In the genomic region with DNA sequence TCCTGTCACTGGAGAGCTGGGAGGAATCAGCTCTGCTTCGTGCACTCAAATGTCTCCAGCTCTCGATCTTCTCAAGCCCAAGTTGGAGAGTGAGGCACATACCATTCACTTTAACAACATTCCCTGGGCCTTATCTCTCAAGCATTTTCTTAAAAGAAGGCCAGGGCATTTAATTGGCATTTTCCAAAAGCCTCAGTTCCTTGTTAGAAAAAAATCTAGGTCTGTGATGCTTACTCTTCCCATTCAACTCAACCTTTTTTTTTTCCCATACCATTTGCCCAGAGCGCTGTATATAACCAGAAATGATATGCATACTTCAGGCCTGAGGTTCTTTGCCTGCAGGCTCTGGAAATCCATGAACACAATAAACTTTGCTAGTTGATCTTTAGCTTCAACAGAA, we compare ENCODE assay signal across 24 cellular contexts. TPM values are rescaled to one million over a fixed set of nuclear protein-coding genes. Genes with fewer than 3 reads are reported as not detected.
DNase-seq lines count a peak whose midpoint lies in the region; ATAC-seq, FAIRE-seq and TF ChIP-seq lines count a peak whose summit lies in the region.
"Had no signal": no experiment of that assay in that cellular context is flagged by ENCODE, and none has a peak within 500 bp of the region (broad histone marks: within the 10 kb centered on the region; RNA-seq: fewer than 3 reads in every experiment).

No MANE protein-coding gene starts in this region.

- H3K4me1 ChIP-seq in IMR-90 (ENCODE audit: control insufficient read depth, insufficient read depth, low read length): no peaks in the 10 kb centered on the region
- H3K4me1 ChIP-seq in OCI-LY1 (ENCODE audit: insufficient read depth, low read length, severe bottlenecking): peaks cover 78% of the 10 kb centered on the region
- no peaks in the 10 kb centered on the region for H3K4me1 ChIP-seq in K562 (replicated peaks in 1 of 2; ENCODE audit: control insufficient read depth in 2 of 2, insufficient read depth in 2 of 2, low read length in 2 of 2)
- H3K4me1 ChIP-seq in neutrophil (ENCODE audit: control insufficient read depth in 1 of 2, insufficient read depth in 1 of 2, low read depth in 1 of 2, low read length in 1 of 2): peaks cover 25 to 29% of the 10 kb centered on the region in 2 experiments
- peaks cover 23% of the 10 kb centered on the region for H3K4me1 ChIP-seq in osteoblast (ENCODE audit: insufficient read depth, low read length)
- no peaks in the 10 kb centered on the region for H3K4me1 ChIP-seq in naive thymus-derived CD4-positive, alpha-beta T cell (ENCODE audit: control insufficient read depth in 2 of 2, insufficient read depth in 2 of 2, low read length in 2 of 2)

- no peak for TF ChIP-seq POLR2A in IMR-90 (IDR thresholded peaks at IDR 0.05; ENCODE audit: low read depth, low read length)
- TF ChIP-seq POLR2A in K562 (conservative IDR thresholded peaks at IDR 0.05): no peak

- H3K4me3 ChIP-seq in IMR-90 (ENCODE audit: insufficient read depth, low read depth, low read length) (no peak overlapping the region), OCI-LY1 (ENCODE audit: low read depth, low read length, poor library complexity, severe bottlenecking) (no peak overlapping the region), K562 (no peak overlapping the region), neutrophil (ENCODE audit: low read depth in 1 of 2, low read length in 1 of 2) (no peak overlapping the region), osteoblast (ENCODE audit: insufficient read depth, low read length) (no peak overlapping the region)
- H3K4me3 ChIP-seq in naive thymus-derived CD4-positive, alpha-beta T cell (ENCODE audit: low read length): no peak overlapping the region
- H3K4me3 ChIP-seq: BLaER1, GM23338 had no signal

- H3K36me3 ChIP-seq in IMR-90 (ENCODE audit: control insufficient read depth, insufficient read depth, low read length) (no peaks in the 10 kb centered on the region), OCI-LY1 (ENCODE audit: insufficient read depth, low read length) (no peaks in the 10 kb centered on the region), K562 (ENCODE audit: control insufficient read depth, insufficient read depth, low read length) (no peaks in the 10 kb centered on the region), neutrophil (peaks cover 69% of the 10 kb centered on the region), osteoblast (ENCODE audit: insufficient read depth, low read length) (no peaks in the 10 kb centered on the region)
- no peaks in the 10 kb centered on the region for H3K36me3 ChIP-seq in naive thymus-derived CD4-positive, alpha-beta T cell (ENCODE audit: control insufficient read depth in 2 of 3, insufficient read depth in 3 of 3, low read length in 3 of 3)
- H3K36me3 ChIP-seq: BLaER1 had no signal

- CTCF ChIA-PET in IMR-90 (lab: Yijun Ruan, JAX): no interaction called here
- CTCF ChIA-PET in K562 (lab: Yijun Ruan, JAX; ENCODE audit: low intra/inter-chr PET ratio): no interaction called here
- CTCF ChIA-PET in naive thymus-derived CD4-positive, alpha-beta T cell (lab: Charles Lee): no interaction called here

- H3K27me3 ChIP-seq in IMR-90 (ENCODE audit: control insufficient read depth, insufficient read depth, low read length): peaks cover 4% of the 10 kb centered on the region
- no peaks in the 10 kb centered on the region for H3K27me3 ChIP-seq in OCI-LY1 (ENCODE audit: insufficient read depth, low read length)
- H3K27me3 ChIP-seq in K562 (ENCODE audit: control insufficient read depth in 2 of 2, insufficient read depth in 2 of 2, low read length in 2 of 2): peaks cover 23 to 30% of the 10 kb centered on the region in 2 experiments; a peak in 4 of 5 replicates
- H3K27me3 ChIP-seq in neutrophil: no peaks in the 10 kb centered on the region
- H3K27me3 ChIP-seq in osteoblast (ENCODE audit: insufficient read depth, low read length): no peaks in the 10 kb centered on the region
- H3K27me3 ChIP-seq in naive thymus-derived CD4-positive, alpha-beta T cell (ENCODE audit: control insufficient read depth in 2 of 2, insufficient read depth in 2 of 2, low read length in 2 of 2): no peaks in the 10 kb centered on the region
- H3K27me3 ChIP-seq: BLaER1 had no signal

- H3K23ac ChIP-seq in IMR-90 (ENCODE audit: low read depth, low read length): no peak overlapping the region

- no peak overlapping the region for H2AK5ac ChIP-seq in IMR-90 (ENCODE audit: low read depth, low read length)

- H2BK20ac ChIP-seq in IMR-90 (ENCODE audit: low read depth, low read length): no peak overlapping the region

- TF ChIP-seq RAD21 in IMR-90 (IDR thresholded peaks at IDR 0.05; ENCODE audit: low read length) (no peak), K562 (CRISPR knock-in tag; conservative IDR thresholded peaks at IDR 0.05 in 1 of 2, IDR thresholded peaks at IDR 0.05 in 1 of 2) (no peak)

- H3K9ac ChIP-seq in IMR-90 (ENCODE audit: low read depth, low read length): no peak overlapping the region
- no peak overlapping the region for H3K9ac ChIP-seq in OCI-LY1 (ENCODE audit: low read length)
- H3K9ac ChIP-seq in K562 (ENCODE audit: insufficient read depth in 1 of 2, low read depth in 2 of 2, low read length in 2 of 2): no peak overlapping the region
- H3K9ac ChIP-seq: BLaER1 had no signal

- H3K79me2 ChIP-seq in OCI-LY1 (ENCODE audit: insufficient read depth, low read length): no peaks in the 10 kb centered on the region
- H3K79me2 ChIP-seq in K562 (ENCODE audit: control insufficient read depth, insufficient read depth, low read length): no peaks in the 10 kb centered on the region
- no peaks in the 10 kb centered on the region for H3K79me2 ChIP-seq in osteoblast (ENCODE audit: insufficient read depth, low read length)

- H3K4me1 Mint-ChIP-seq in naive thymus-derived CD4-positive, alpha-beta T cell: no peaks in the 10 kb centered on the region
- H3K4me1 Mint-ChIP-seq: CD4-positive, CD25-positive, alpha-beta regulatory T cell had no signal

- DNase-seq in IMR-90: no peak
- DNase-seq in K562 (ENCODE audit: extremely low read depth in 1 of 4, low spot score in 3 of 4): no peak
- DNase-seq in osteoblast (ENCODE audit: insufficient read length, low spot score, missing footprints): no peak
- no peak for DNase-seq in stimulated activated CD4-positive, alpha-beta T cell treated with anti-CD3 and anti-CD28 coated beads, Interleukin-4, amount 100 ng/mL, for 1 hour
- DNase-seq in NCI-H82 treated with DMSO at 0.1 percent for 48 hours (lab: John Stamatoyannopoulos, UW; ENCODE audit: unreplicated experiment): no peak
- DNase-seq in naive thymus-derived CD4-positive, alpha-beta T cell: no peak
- DNase-seq: Caco-2; CD4-positive, CD25-positive, alpha-beta regulatory T cell; CD8-positive, alpha-beta T cell; DMS153; DND-41; H9 had no signal

- H4K8ac ChIP-seq in IMR-90 (ENCODE audit: low read depth in 2 of 2, low read length in 2 of 2): no peak overlapping the region

- H3K9me1 ChIP-seq in IMR-90 (ENCODE audit: insufficient read depth, low read length) (no peaks in the 10 kb centered on the region), K562 (ENCODE audit: control insufficient read depth, insufficient read depth, low read length) (no peaks in the 10 kb centered on the region)

- POLR2A ChIA-PET in IMR-90 (lab: Charles Lee; ENCODE audit: unreplicated experiment): no interaction called here
- POLR2A ChIA-PET in K562 (lab: Yijun Ruan, JAX): no interaction called here
- POLR2A ChIA-PET in naive thymus-derived CD4-positive, alpha-beta T cell (lab: Charles Lee): interaction anchor here (0.7 kb wide), 1 partner anchor 41 kb away, joined by 7 read pairs; no protein-coding TSS in a partner anchor

- H2BK120ac ChIP-seq in IMR-90 (ENCODE audit: low read depth, low read length): no peak overlapping the region

- peaks cover 0 to 3% (median 0%) of the 10 kb centered on the region in 5 donors for H3K36me3 Mint-ChIP-seq in naive thymus-derived CD4-positive, alpha-beta T cell
- H3K36me3 Mint-ChIP-seq: CD4-positive, CD25-positive, alpha-beta regulatory T cell; CD8-positive, alpha-beta T cell had no signal

- H2BK15ac ChIP-seq in IMR-90 (ENCODE audit: low read depth, low read length): no peak overlapping the region

- H3K4me2 ChIP-seq in IMR-90 (ENCODE audit: low read depth, low read length): no peak overlapping the region
- H3K4me2 ChIP-seq in OCI-LY1 (ENCODE audit: low read length): no peak overlapping the region
- H3K4me2 ChIP-seq in K562 (ENCODE audit: insufficient read depth, low read length): no peak overlapping the region
- H3K4me2 ChIP-seq in osteoblast (ENCODE audit: insufficient read depth, low read length): no peak overlapping the region
- H3K4me2 ChIP-seq: BLaER1, GM23338 had no signal

- no peaks in the 10 kb centered on the region for H3K9me2 ChIP-seq in OCI-LY1 (ENCODE audit: low read depth, low read length)

- no peak overlapping the region for H3K4ac ChIP-seq in IMR-90 (ENCODE audit: low read depth, low read length)

- H2AFZ ChIP-seq in IMR-90 (replicated peaks; ENCODE audit: low read length, poor library complexity): no peak overlapping the region
- H2AFZ ChIP-seq in OCI-LY1 (ENCODE audit: low read length): no peak overlapping the region
- H2AFZ ChIP-seq in K562 (ENCODE audit: low read depth, low read length): no peak overlapping the region
- no peak overlapping the region for H2AFZ ChIP-seq in osteoblast (ENCODE audit: low read length)
- H2AFZ ChIP-seq: GM23338 had no signal

- intact Hi-C loops in IMR-90 (cut with micrococcal nuclease): no loop called here
- intact Hi-C loops in K562 (cut with micrococcal nuclease): no loop called here
- intact Hi-C loops in naive thymus-derived CD4-positive, alpha-beta T cell (cut with micrococcal nuclease): no loop called here

- H3F3A ChIP-seq in OCI-LY1 (ENCODE audit: insufficient read depth, low read length): no peaks in the 10 kb centered on the region

- TF ChIP-seq CTCF in IMR-90 (conservative IDR thresholded peaks at IDR 0.05; ENCODE audit: low read depth, low read length) (no peak), OCI-LY1 (IDR thresholded peaks at IDR 0.05; ENCODE audit: low read length) (no peak), K562 (IDR thresholded peaks at IDR 0.05 in 2 of 3, conservative IDR thresholded peaks at IDR 0.05 in 1 of 3; ENCODE audit: insufficient read depth in 2 of 3, low read depth in 1 of 3, low read length in 3 of 3) (no peak), neutrophil (IDR thresholded peaks at IDR 0.05) (no peak), osteoblast (IDR thresholded peaks at IDR 0.05; ENCODE audit: extremely low read depth, low read depth, low read length) (no peak)

- no peak overlapping the region for H4K91ac ChIP-seq in IMR-90 (ENCODE audit: insufficient read depth, low read depth, low read length)

- H3K27ac ChIP-seq in IMR-90 (ENCODE audit: insufficient read depth, low read length): no peak overlapping the region
- H3K27ac ChIP-seq in OCI-LY1 (ENCODE audit: low read depth, low read length, poor library complexity, severe bottlenecking): peak overlapping the region; percentile 57
- H3K27ac ChIP-seq in K562 (ENCODE audit: extremely low read depth, low read depth, low read length): no peak overlapping the region
- peak overlapping the region; percentile 24 for H3K27ac ChIP-seq in neutrophil
- no peak overlapping the region for H3K27ac ChIP-seq in osteoblast (ENCODE audit: low read depth, low read length)
- H3K27ac ChIP-seq in naive thymus-derived CD4-positive, alpha-beta T cell (ENCODE audit: low read depth, low read length): no peak overlapping the region
- H3K27ac ChIP-seq: 22Rv1, BLaER1, C4-2B had no signal

- no peak for FAIRE-seq in K562 (lab: Jason Lieb, UNC)
- FAIRE-seq: A204.1, G401.6, GM12892 had no signal

- H3K18ac ChIP-seq in IMR-90 (ENCODE audit: low read depth, low read length): no peak overlapping the region

- H4K20me1 ChIP-seq in IMR-90 (ENCODE audit: insufficient read depth, low read length) (no peaks in the 10 kb centered on the region), OCI-LY1 (ENCODE audit: insufficient read depth, low read length) (no peaks in the 10 kb centered on the region), K562 (replicated peaks; ENCODE audit: control insufficient read depth, insufficient read depth, low read length) (no peaks in the 10 kb centered on the region), osteoblast (ENCODE audit: insufficient read depth, low read length) (no peaks in the 10 kb centered on the region)
- H4K20me1 ChIP-seq: BLaER1 had no signal

- ATAC-seq in IMR-90 (ENCODE audit: low read depth) (no peak), K562 (0 out of 3 replicates have a peak, but pooled peaks have one; percentile 20)
- no peak for ATAC-seq in naive thymus-derived CD4-positive, alpha-beta T cell
- ATAC-seq: CD8-positive, alpha-beta T cell; GM23338; HCT116 had no signal

- dilution Hi-C loops in IMR-90 (cut with HindIII; ENCODE audit: low sequenced_read_pairs, unreplicated experiment): no loop called here

- no peak overlapping the region for H2AK9ac ChIP-seq in IMR-90 (replicated peaks; ENCODE audit: low read depth, low read length, poor library complexity)

- H3K56ac ChIP-seq in IMR-90 (ENCODE audit: extremely low read depth, insufficient read depth, low read length): peak overlapping the region; percentile 11; the same call in 1 of the 2 replicates

- peaks cover 13 to 67% (median 38%) of the 10 kb centered on the region in 5 donors for H3K27me3 Mint-ChIP-seq in naive thymus-derived CD4-positive, alpha-beta T cell

- BruUV-seq in IMR-90 (replicated peaks; lab: Mats Ljungman, UMichigan) (no TSS peak), K562 (replicated peaks; lab: Mats Ljungman, UMichigan) (no TSS peak)

- no peak overlapping the region for H3K14ac ChIP-seq in IMR-90 (replicated peaks; ENCODE audit: low read depth, low read length)

- H3K9me3 Mint-ChIP-seq in naive thymus-derived CD4-positive, alpha-beta T cell: peaks cover 0 to 2% (median 0%) of the 10 kb centered on the region in 11 donors
- H3K9me3 Mint-ChIP-seq: CD4-positive, CD25-positive, alpha-beta regulatory T cell; CD8-positive, alpha-beta T cell; GM23338; H9 had no signal

- no peak overlapping the region for H4K5ac ChIP-seq in IMR-90 (ENCODE audit: low read depth, low read length)

- no peak for TF ChIP-seq EP300 in K562 (IDR thresholded peaks at IDR 0.05; ENCODE audit: low read length)

- H3K79me1 ChIP-seq in IMR-90 (ENCODE audit: low read depth in 1 of 2, low read length in 2 of 2): no peaks in the 10 kb centered on the region

- 93% methylated on average over 2 of the region's 3 CpGs; no CpG with 5 or more reads in 1 of the 2 experiments for WGBS in IMR-90 (ENCODE audit: extremely low coverage in 2 of 2, insufficient read length in 1 of 2), 2 experiments
- WGBS in K562 (ENCODE audit: insufficient coverage, low coverage, missing lambda C conversion rate): 0% methylated on average over 3 of the region's 3 CpGs

- H3K9me3 ChIP-seq in IMR-90 (ENCODE audit: control insufficient read depth, insufficient read depth, low read length) (no peaks in the 10 kb centered on the region), OCI-LY1 (ENCODE audit: low read length) (no peaks in the 10 kb centered on the region), K562 (replicated peaks; ENCODE audit: control insufficient read depth, insufficient read depth, low read depth, low read length) (no peaks in the 10 kb centered on the region), neutrophil (no peaks in the 10 kb centered on the region), osteoblast (ENCODE audit: low read depth, low read length) (no peaks in the 10 kb centered on the region)
- H3K9me3 ChIP-seq in naive thymus-derived CD4-positive, alpha-beta T cell (ENCODE audit: control insufficient read depth in 2 of 3, low read length in 3 of 3): no peaks in the 10 kb centered on the region
- H3K9me3 ChIP-seq: BLaER1, Caco-2 had no signal

- H2BK5ac ChIP-seq in IMR-90 (ENCODE audit: low read depth, low read length, poor library complexity, severe bottlenecking): no peak overlapping the region

- H3K27ac Mint-ChIP-seq in naive thymus-derived CD4-positive, alpha-beta T cell: no peak overlapping the region
- H3K27ac Mint-ChIP-seq: B cell; CD4-positive, CD25-positive, alpha-beta regulatory T cell; CD8-positive, alpha-beta T cell; GM23338; H9 had no signal

- in situ Hi-C loops in IMR-90 (cut with MboI; ENCODE audit: low sequenced_read_pairs): no loop called here
- in situ Hi-C loops in K562 (cut with MboI): no loop called here

- H3K4me3 Mint-ChIP-seq in naive thymus-derived CD4-positive, alpha-beta T cell: no peak overlapping the region
- H3K4me3 Mint-ChIP-seq: B cell; CD4-positive, CD25-positive, alpha-beta regulatory T cell; CD8-positive, alpha-beta T cell; GM23338; H9 had no signal

RNA-seq across cellular contexts. Expression of a gene that starts 10.1 kb away (rescaled TPM):
- 2.2 TPM in 2 replicates for total RNA-seq in IMR-90 (2012; rRNA removed)
- polyA plus RNA-seq in IMR-90 (2012; rRNA removed): 1.6 and 1.9 TPM in 2 replicates
- 1.2 and 1.5 TPM in 2 replicates for polyA plus RNA-seq in IMR-90 (2012; cell fraction: cytosol; rRNA removed)
- 0.35 and 0.85 TPM in 2 replicates for polyA plus RNA-seq in IMR-90 (2012; cell fraction: nucleus; rRNA removed; ENCODE audit: low replicate concordance)
- not detected in 2 replicates for total RNA-seq in K562 (2011; cell fraction: chromatin; rRNA removed; ENCODE audit: low replicate concordance)
- total RNA-seq in K562 (2011; cell fraction: nucleolus; rRNA removed): not detected in 2 replicates
- total RNA-seq in K562 (2011; cell fraction: nucleoplasm; rRNA removed): not detected in 2 replicates
- total RNA-seq in K562 (2014; rRNA removed): not detected in 2 replicates
- total RNA-seq in K562 (2014; rRNA removed; fragmentation: Illumina TruSeq; extraction: Trizol): not detected in 2 replicates
- total RNA-seq in K562 (2015; rRNA removed; fragmentation: Illumina TruSeq; extraction: Trizol): not detected in 2 replicates
- total RNA-seq in K562 (2021): not detected in 2 replicates
- 0.07 TPM in 1 of 2 replicates, not detected in the other for polyA plus RNA-seq in K562 (2011; rRNA removed)
- polyA plus RNA-seq in K562 (2011; cell fraction: cytosol; rRNA removed): not detected in 2 replicates
- polyA plus RNA-seq in K562 (2011; cell fraction: nucleus; rRNA removed): not detected in 2 replicates
- not detected in 2 replicates for polyA plus RNA-seq in K562 (2012)
- not detected in 2 replicates for polyA plus RNA-seq in K562 (2014; fragmentation: Illumina TruSeq; extraction: Trizol)
- polyA plus RNA-seq in K562 (2014; fragmentation: Nextera tagmentation; extraction: Ambion mirVana): not detected
- not detected in 2 replicates for polyA plus RNA-seq in K562 (2014; rRNA removed)
- polyA minus RNA-seq in K562 (2011; rRNA and poly(A)+ RNA removed): not detected in 2 replicates
- polyA minus RNA-seq in K562 (2011; cell fraction: cytosol; rRNA and poly(A)+ RNA removed): not detected in 2 replicates
- polyA minus RNA-seq in K562 (2011; cell fraction: nucleus; rRNA and poly(A)+ RNA removed): not detected in 2 replicates
- 25.0 and 25.7 TPM in 2 replicates for total RNA-seq in osteoblast
- 10 to 100 TPM in 1 of 5 experiments, 1 to 10 TPM in 1, under 1 TPM in 3; 0.36 to 15.1 (median 0.86) TPM for total RNA-seq in naive thymus-derived CD4-positive, alpha-beta T cell
- under 1 TPM; 0.39 to 0.56 TPM for polyA plus RNA-seq in naive thymus-derived CD4-positive, alpha-beta T cell
- total RNA-seq: CD4-positive, CD25-positive, alpha-beta regulatory T cell; H4; H9 had no signal

RNA-seq across cellular contexts. Expression of a gene that starts 29.9 kb away (rescaled TPM):
- total RNA-seq in IMR-90 (2012; rRNA removed) (46.4 and 47.5 TPM in 2 replicates), K562 (2014; rRNA removed) (14.1 and 14.2 TPM in 2 replicates), K562 (2014; rRNA removed; fragmentation: Illumina TruSeq; extraction: Trizol) (24.3 and 24.5 TPM in 2 replicates), K562 (2015; rRNA removed; fragmentation: Illumina TruSeq; extraction: Trizol) (19.9 and 22.7 TPM in 2 replicates), K562 (2021) (17.7 and 20.7 TPM in 2 replicates), osteoblast (62.5 and 68.0 TPM in 2 replicates)
- polyA plus RNA-seq in IMR-90 (2012; rRNA removed) (14.3 and 15.8 TPM in 2 replicates), K562 (2011; rRNA removed) (19.7 and 26.7 TPM in 2 replicates), K562 (2014; fragmentation: Illumina TruSeq; extraction: Trizol) (16.7 and 17.0 TPM in 2 replicates), K562 (2014; fragmentation: Nextera tagmentation; extraction: Ambion mirVana) (1 to 10 TPM; 4.7 to 9.2 TPM), K562 (2014; rRNA removed) (12.1 and 12.3 TPM in 2 replicates)
- 3.6 and 8.1 TPM in 2 replicates for polyA plus RNA-seq in IMR-90 (2012; cell fraction: cytosol; rRNA removed)
- 3.7 and 26.4 TPM in 2 replicates for polyA plus RNA-seq in IMR-90 (2012; cell fraction: nucleus; rRNA removed; ENCODE audit: low replicate concordance)
- total RNA-seq in K562 (2011; cell fraction: chromatin; rRNA removed; ENCODE audit: low replicate concordance): 20.4 and 71.3 TPM in 2 replicates
- 13.6 and 13.8 TPM in 2 replicates for total RNA-seq in K562 (2011; cell fraction: nucleolus; rRNA removed)
- total RNA-seq in K562 (2011; cell fraction: nucleoplasm; rRNA removed): 23.4 and 43.7 TPM in 2 replicates
- polyA plus RNA-seq in K562 (2011; cell fraction: cytosol; rRNA removed): 7.1 and 12.9 TPM in 2 replicates
- 15.5 and 17.0 TPM in 2 replicates for polyA plus RNA-seq in K562 (2011; cell fraction: nucleus; rRNA removed)
- 11.4 and 11.5 TPM in 2 replicates for polyA plus RNA-seq in K562 (2012)
- 49.3 and 56.9 TPM in 2 replicates for polyA minus RNA-seq in K562 (2011; rRNA and poly(A)+ RNA removed)
- polyA minus RNA-seq in K562 (2011; cell fraction: cytosol; rRNA and poly(A)+ RNA removed): 20.1 and 20.9 TPM in 2 replicates
- 22.1 and 28.9 TPM in 2 replicates for polyA minus RNA-seq in K562 (2011; cell fraction: nucleus; rRNA and poly(A)+ RNA removed)
- 10 to 100 TPM; 12.8 to 47.3 (median 46.4) TPM for total RNA-seq in naive thymus-derived CD4-positive, alpha-beta T cell
- 10 to 100 TPM; 31.5 to 37.4 TPM for polyA plus RNA-seq in naive thymus-derived CD4-positive, alpha-beta T cell

Comparison
In these comparisons a context has a peak if more than half of its experiments do, and no peak if none do; other contexts are left out.
1. H3K27ac ChIP-seq: peak in OCI-LY1 (single experiment) and neutrophil (single experiment); none in IMR-90 (single experiment), K562 (single experiment), osteoblast (single experiment) and naive thymus-derived CD4-positive, alpha-beta T cell (single experiment).